2 cellular contexts compared by ENCODE assay signal in genomic region chr1:63843884-63844283, GRCh38.
TF ChIP-seq lines count a peak whose summit lies in the region.

No MANE protein-coding gene starts in this region.

TF ChIP-seq in IMR-90, 13 proteins besides CTCF, POLR2A, EP300 and RAD21:
- TF ChIP-seq MXI1 (IDR thresholded peaks at IDR 0.05; ENCODE audit: borderline replicate concordance, low read depth, low read length) = no peak
- no peak for TF ChIP-seq MAFK (IDR thresholded peaks at IDR 0.05; ENCODE audit: low read depth, low read length)
- TF ChIP-seq FOS (IDR thresholded peaks at IDR 0.05; ENCODE audit: low read depth, low read length) = no peak
- no peak for TF ChIP-seq RFX5 (IDR thresholded peaks at IDR 0.05; ENCODE audit: low read depth, low read length)
- TF ChIP-seq USF2 (IDR thresholded peaks at IDR 0.05; ENCODE audit: low read depth, low read length) = no peak
- no peak for TF ChIP-seq ELK1 (IDR thresholded peaks at IDR 0.05; ENCODE audit: borderline replicate concordance, low read depth, low read length)
- TF ChIP-seq SMC3 (IDR thresholded peaks at IDR 0.05; ENCODE audit: low read depth, low read length) = no peak
- TF ChIP-seq CHD1 (IDR thresholded peaks at IDR 0.05; ENCODE audit: low read depth, low read length) = no peak
- TF ChIP-seq MAZ (IDR thresholded peaks at IDR 0.05; ENCODE audit: borderline replicate concordance, low read depth, low read length) = no peak
- TF ChIP-seq BHLHE40 (IDR thresholded peaks at IDR 0.05; ENCODE audit: low read depth, low read length) = no peak
- TF ChIP-seq NFE2L2 (IDR thresholded peaks at IDR 0.05; ENCODE audit: low read depth, low read length) = no peak
TF ChIP-seq in IMR-90: peak in this region for 0.

TF ChIP-seq in WTC11, 78 proteins besides CTCF, POLR2A, EP300 and RAD21:
- TF ChIP-seq EMX1 (CRISPR knock-in tag; IDR thresholded peaks at IDR 0.05) = no peak
- TF ChIP-seq AR (CRISPR knock-in tag; IDR thresholded peaks at IDR 0.05) = no peak
- no peak for TF ChIP-seq ZNF423 (CRISPR knock-in tag; IDR thresholded peaks at IDR 0.05)
- no peak for TF ChIP-seq RELA (CRISPR knock-in tag; IDR thresholded peaks at IDR 0.05; ENCODE audit: borderline replicate concordance)
- no peak for TF ChIP-seq IRF1 (CRISPR knock-in tag; IDR thresholded peaks at IDR 0.05)
- TF ChIP-seq CDX4 (CRISPR knock-in tag; IDR thresholded peaks at IDR 0.05; ENCODE audit: borderline replicate concordance) = no peak
